In genomic region chr1:29590583-29591555, GRCh38 we compare ENCODE assay signal across 1 cellular context.
TF ChIP-seq lines count a peak whose summit lies in the region.

No MANE protein-coding gene starts in this region.

TF ChIP-seq in IMR-90, 13 proteins besides CTCF, POLR2A, EP300 and RAD21 (continued from another document):
- TF ChIP-seq USF2 (IDR thresholded peaks at IDR 0.05; ENCODE audit: low read depth, low read length) (no peak), NFE2L2 (IDR thresholded peaks at IDR 0.05; ENCODE audit: low read depth, low read length) (no peak), CEBPB (IDR thresholded peaks at IDR 0.05; ENCODE audit: low read depth, low read length) (no peak), MXI1 (IDR thresholded peaks at IDR 0.05; ENCODE audit: borderline replicate concordance, low read depth, low read length) (no peak), BHLHE40 (IDR thresholded peaks at IDR 0.05; ENCODE audit: low read depth, low read length) (no peak), SMC3 (IDR thresholded peaks at IDR 0.05; ENCODE audit: low read depth, low read length) (no peak), MAFK (IDR thresholded peaks at IDR 0.05; ENCODE audit: low read depth, low read length) (no peak), ELK1 (IDR thresholded peaks at IDR 0.05; ENCODE audit: borderline replicate concordance, low read depth, low read length) (no peak)
TF ChIP-seq in IMR-90: peak in this region for 0.
